1 cellular context compared by ENCODE assay signal in the genomic region with DNA sequence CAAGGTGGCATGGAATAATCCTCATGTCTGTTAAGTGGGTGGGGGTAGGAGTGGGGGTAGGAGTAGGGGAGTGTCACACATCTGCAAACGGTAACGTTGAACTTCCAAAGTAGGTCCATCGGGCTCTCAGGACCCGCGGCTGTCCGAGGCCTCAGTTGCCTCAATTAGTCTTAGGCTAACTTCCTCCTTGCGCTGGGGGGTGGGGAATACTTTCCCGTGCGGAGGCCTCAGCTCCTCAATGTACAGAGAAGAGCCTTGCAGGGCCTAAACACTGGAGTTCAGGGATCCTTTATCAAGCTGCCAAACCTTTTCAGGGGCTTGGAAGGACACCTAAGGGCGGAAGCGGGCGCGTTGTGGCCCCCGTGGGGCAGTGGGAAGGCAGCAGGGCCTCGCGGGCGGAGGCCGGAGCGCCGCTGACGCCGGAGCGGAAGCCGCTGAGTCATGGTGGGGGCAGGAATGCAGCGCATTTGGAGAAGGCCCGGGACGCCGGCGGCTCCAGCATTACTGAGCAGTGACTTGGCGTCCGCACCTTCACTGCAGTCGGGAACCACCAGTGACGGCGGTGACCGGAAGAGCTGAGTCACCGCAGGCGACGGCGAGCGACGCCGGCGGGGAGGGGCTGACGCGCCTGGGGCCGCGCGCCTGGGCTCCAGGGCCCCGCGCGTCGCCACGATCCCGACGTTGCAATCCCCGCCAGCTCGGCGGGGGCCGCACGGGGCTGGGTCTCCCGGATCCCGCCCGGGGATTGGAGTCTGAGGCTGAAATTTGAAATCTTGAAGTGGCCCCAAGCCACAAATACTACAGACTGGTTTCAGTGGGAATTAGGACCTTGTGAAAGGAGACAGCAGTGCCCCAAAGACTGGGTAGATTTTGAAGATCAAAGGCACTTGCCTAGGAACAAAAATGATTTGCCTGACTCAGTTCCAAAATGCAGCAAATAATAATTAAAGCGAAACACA.
TF ChIP-seq lines count a peak whose summit lies in the region.

No MANE protein-coding gene starts in this region.

TF ChIP-seq in K562, 482 proteins besides CTCF, POLR2A, EP300 and RAD21 (continued from another document and continues in another):
- no peak; the same call in 1 of the 2 replicates for TF ChIP-seq ZFP91 (CRISPR knock-in tag; IDR thresholded peaks at IDR 0.05)
- TF ChIP-seq, protein P1, sequence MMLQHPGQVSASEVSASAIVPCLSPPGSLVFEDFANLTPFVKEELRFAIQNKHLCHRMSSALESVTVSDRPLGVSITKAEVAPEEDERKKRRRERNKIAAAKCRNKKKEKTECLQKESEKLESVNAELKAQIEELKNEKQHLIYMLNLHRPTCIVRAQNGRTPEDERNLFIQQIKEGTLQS (IDR thresholded peaks at IDR 0.05) = peak; percentile 90
- TF ChIP-seq, protein P1 (CRISPR knock-in tag; conservative IDR thresholded peaks at IDR 0.05) = peak; percentile 84; the same call in 1 of the 2 replicates
- TF ChIP-seq ZBTB8A (IDR thresholded peaks at IDR 0.05; ENCODE audit: partially characterized antibody) = no peak
- TF ChIP-seq HMG20B (CRISPR knock-in tag; IDR thresholded peaks at IDR 0.05) = no peak
- TF ChIP-seq, protein P2, sequence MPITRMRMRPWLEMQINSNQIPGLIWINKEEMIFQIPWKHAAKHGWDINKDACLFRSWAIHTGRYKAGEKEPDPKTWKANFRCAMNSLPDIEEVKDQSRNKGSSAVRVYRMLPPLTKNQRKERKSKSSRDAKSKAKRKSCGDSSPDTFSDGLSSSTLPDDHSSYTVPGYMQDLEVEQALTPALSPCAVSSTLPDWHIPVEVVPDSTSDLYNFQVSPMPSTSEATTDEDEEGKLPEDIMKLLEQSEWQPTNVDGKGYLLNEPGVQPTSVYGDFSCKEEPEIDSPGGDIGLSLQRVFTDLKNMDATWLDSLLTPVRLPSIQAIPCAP (CRISPR knock-in tag; IDR thresholded peaks at IDR 0.05; ENCODE audit: borderline replicate concordance) = no peak
- no peak for TF ChIP-seq ZNF830 (CRISPR knock-in tag; IDR thresholded peaks at IDR 0.05)
- peak; percentile 80 for TF ChIP-seq ZBTB33 (CRISPR knock-in tag; IDR thresholded peaks at IDR 0.05)
- TF ChIP-seq ZZZ3 (IDR thresholded peaks at IDR 0.05) = no peak
- TF ChIP-seq THRA (IDR thresholded peaks at IDR 0.05) = no peak
- TF ChIP-seq U2AF2 (optimal IDR thresholded peaks at IDR 0.05; ENCODE audit: low read depth, low read length) = no peak
- TF ChIP-seq ZBTB17 (CRISPR knock-in tag; IDR thresholded peaks at IDR 0.05) = peak; percentile 71; the same call in 1 of the 2 replicates
- TF ChIP-seq TFAM (CRISPR knock-in tag; conservative IDR thresholded peaks at IDR 0.05) = no peak
- TF ChIP-seq GATA2 (CRISPR knock-in tag; IDR thresholded peaks at IDR 0.05) = no peak
- TF ChIP-seq MXI1 (IDR thresholded peaks at IDR 0.05; ENCODE audit: low read depth, low read length) = no peak
- TF ChIP-seq, protein P3, sequence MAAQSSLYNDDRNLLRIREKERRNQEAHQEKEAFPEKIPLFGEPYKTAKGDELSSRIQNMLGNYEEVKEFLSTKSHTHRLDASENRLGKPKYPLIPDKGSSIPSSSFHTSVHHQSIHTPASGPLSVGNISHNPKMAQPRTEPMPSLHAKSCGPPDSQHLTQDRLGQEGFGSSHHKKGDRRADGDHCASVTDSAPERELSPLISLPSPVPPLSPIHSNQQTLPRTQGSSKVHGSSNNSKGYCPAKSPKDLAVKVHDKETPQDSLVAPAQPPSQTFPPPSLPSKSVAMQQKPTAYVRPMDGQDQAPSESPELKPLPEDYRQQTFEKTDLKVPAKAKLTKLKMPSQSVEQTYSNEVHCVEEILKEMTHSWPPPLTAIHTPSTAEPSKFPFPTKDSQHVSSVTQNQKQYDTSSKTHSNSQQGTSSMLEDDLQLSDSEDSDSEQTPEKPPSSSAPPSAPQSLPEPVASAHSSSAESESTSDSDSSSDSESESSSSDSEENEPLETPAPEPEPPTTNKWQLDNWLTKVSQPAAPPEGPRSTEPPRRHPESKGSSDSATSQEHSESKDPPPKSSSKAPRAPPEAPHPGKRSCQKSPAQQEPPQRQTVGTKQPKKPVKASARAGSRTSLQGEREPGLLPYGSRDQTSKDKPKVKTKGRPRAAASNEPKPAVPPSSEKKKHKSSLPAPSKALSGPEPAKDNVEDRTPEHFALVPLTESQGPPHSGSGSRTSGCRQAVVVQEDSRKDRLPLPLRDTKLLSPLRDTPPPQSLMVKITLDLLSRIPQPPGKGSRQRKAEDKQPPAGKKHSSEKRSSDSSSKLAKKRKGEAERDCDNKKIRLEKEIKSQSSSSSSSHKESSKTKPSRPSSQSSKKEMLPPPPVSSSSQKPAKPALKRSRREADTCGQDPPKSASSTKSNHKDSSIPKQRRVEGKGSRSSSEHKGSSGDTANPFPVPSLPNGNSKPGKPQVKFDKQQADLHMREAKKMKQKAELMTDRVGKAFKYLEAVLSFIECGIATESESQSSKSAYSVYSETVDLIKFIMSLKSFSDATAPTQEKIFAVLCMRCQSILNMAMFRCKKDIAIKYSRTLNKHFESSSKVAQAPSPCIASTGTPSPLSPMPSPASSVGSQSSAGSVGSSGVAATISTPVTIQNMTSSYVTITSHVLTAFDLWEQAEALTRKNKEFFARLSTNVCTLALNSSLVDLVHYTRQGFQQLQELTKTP (IDR thresholded peaks at IDR 0.05; ENCODE audit: low read depth in 1 of 2, partially characterized antibody in 2 of 2) = peak in 1 of 2 experiments; percentile 66
- TF ChIP-seq, protein P4, sequence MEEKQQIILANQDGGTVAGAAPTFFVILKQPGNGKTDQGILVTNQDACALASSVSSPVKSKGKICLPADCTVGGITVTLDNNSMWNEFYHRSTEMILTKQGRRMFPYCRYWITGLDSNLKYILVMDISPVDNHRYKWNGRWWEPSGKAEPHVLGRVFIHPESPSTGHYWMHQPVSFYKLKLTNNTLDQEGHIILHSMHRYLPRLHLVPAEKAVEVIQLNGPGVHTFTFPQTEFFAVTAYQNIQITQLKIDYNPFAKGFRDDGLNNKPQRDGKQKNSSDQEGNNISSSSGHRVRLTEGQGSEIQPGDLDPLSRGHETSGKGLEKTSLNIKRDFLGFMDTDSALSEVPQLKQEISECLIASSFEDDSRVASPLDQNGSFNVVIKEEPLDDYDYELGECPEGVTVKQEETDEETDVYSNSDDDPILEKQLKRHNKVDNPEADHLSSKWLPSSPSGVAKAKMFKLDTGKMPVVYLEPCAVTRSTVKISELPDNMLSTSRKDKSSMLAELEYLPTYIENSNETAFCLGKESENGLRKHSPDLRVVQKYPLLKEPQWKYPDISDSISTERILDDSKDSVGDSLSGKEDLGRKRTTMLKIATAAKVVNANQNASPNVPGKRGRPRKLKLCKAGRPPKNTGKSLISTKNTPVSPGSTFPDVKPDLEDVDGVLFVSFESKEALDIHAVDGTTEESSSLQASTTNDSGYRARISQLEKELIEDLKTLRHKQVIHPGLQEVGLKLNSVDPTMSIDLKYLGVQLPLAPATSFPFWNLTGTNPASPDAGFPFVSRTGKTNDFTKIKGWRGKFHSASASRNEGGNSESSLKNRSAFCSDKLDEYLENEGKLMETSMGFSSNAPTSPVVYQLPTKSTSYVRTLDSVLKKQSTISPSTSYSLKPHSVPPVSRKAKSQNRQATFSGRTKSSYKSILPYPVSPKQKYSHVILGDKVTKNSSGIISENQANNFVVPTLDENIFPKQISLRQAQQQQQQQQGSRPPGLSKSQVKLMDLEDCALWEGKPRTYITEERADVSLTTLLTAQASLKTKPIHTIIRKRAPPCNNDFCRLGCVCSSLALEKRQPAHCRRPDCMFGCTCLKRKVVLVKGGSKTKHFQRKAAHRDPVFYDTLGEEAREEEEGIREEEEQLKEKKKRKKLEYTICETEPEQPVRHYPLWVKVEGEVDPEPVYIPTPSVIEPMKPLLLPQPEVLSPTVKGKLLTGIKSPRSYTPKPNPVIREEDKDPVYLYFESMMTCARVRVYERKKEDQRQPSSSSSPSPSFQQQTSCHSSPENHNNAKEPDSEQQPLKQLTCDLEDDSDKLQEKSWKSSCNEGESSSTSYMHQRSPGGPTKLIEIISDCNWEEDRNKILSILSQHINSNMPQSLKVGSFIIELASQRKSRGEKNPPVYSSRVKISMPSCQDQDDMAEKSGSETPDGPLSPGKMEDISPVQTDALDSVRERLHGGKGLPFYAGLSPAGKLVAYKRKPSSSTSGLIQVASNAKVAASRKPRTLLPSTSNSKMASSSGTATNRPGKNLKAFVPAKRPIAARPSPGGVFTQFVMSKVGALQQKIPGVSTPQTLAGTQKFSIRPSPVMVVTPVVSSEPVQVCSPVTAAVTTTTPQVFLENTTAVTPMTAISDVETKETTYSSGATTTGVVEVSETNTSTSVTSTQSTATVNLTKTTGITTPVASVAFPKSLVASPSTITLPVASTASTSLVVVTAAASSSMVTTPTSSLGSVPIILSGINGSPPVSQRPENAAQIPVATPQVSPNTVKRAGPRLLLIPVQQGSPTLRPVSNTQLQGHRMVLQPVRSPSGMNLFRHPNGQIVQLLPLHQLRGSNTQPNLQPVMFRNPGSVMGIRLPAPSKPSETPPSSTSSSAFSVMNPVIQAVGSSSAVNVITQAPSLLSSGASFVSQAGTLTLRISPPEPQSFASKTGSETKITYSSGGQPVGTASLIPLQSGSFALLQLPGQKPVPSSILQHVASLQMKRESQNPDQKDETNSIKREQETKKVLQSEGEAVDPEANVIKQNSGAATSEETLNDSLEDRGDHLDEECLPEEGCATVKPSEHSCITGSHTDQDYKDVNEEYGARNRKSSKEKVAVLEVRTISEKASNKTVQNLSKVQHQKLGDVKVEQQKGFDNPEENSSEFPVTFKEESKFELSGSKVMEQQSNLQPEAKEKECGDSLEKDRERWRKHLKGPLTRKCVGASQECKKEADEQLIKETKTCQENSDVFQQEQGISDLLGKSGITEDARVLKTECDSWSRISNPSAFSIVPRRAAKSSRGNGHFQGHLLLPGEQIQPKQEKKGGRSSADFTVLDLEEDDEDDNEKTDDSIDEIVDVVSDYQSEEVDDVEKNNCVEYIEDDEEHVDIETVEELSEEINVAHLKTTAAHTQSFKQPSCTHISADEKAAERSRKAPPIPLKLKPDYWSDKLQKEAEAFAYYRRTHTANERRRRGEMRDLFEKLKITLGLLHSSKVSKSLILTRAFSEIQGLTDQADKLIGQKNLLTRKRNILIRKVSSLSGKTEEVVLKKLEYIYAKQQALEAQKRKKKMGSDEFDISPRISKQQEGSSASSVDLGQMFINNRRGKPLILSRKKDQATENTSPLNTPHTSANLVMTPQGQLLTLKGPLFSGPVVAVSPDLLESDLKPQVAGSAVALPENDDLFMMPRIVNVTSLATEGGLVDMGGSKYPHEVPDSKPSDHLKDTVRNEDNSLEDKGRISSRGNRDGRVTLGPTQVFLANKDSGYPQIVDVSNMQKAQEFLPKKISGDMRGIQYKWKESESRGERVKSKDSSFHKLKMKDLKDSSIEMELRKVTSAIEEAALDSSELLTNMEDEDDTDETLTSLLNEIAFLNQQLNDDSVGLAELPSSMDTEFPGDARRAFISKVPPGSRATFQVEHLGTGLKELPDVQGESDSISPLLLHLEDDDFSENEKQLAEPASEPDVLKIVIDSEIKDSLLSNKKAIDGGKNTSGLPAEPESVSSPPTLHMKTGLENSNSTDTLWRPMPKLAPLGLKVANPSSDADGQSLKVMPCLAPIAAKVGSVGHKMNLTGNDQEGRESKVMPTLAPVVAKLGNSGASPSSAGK (IDR thresholded peaks at IDR 0.05) = peak; percentile 69; the same call in 1 of the 2 replicates
- TF ChIP-seq EWSR1 (IDR thresholded peaks at IDR 0.05; ENCODE audit: borderline replicate concordance, low read depth, partially characterized antibody) = no peak
- no peak for TF ChIP-seq COPS2 (conservative IDR thresholded peaks at IDR 0.05)
- TF ChIP-seq HDAC8 (tag; IDR thresholded peaks at IDR 0.05) = peak; percentile 58; the same call in 1 of the 2 replicates
- TF ChIP-seq RB1 (IDR thresholded peaks at IDR 0.05; ENCODE audit: low read depth) = peak; percentile 86; the same call in 1 of the 2 replicates
- peak; percentile 98 for TF ChIP-seq CCNT2 (IDR thresholded peaks at IDR 0.05; ENCODE audit: borderline replicate concordance, extremely low read depth, insufficient read length, low read depth, low read length)
- no peak for TF ChIP-seq ZNF143 (CRISPR knock-in tag; IDR thresholded peaks at IDR 0.05)
- no peak for TF ChIP-seq MEF2A (IDR thresholded peaks at IDR 0.05; ENCODE audit: control insufficient read depth, low read depth, low read length)
- TF ChIP-seq TRIM28 (IDR thresholded peaks at IDR 0.05) = no peak
- TF ChIP-seq NR1H2 (CRISPR knock-in tag; IDR thresholded peaks at IDR 0.05) = peak; percentile 76; the same call in 1 of the 2 replicates
- no peak for TF ChIP-seq POLR3G (IDR thresholded peaks at IDR 0.05; ENCODE audit: extremely low read depth, insufficient read length, insufficient replicate concordance)
- TF ChIP-seq ZNF175 (CRISPR knock-in tag; IDR thresholded peaks at IDR 0.05; ENCODE audit: low read depth) = peak; percentile 76
- peak; percentile 52; the same call in 1 of the 2 replicates for TF ChIP-seq TAF7 (tag; IDR thresholded peaks at IDR 0.05)
- no peak; the same call in 1 of the 2 replicates for TF ChIP-seq LCOR (CRISPR knock-in tag; IDR thresholded peaks at IDR 0.05)
